In the genomic region with DNA sequence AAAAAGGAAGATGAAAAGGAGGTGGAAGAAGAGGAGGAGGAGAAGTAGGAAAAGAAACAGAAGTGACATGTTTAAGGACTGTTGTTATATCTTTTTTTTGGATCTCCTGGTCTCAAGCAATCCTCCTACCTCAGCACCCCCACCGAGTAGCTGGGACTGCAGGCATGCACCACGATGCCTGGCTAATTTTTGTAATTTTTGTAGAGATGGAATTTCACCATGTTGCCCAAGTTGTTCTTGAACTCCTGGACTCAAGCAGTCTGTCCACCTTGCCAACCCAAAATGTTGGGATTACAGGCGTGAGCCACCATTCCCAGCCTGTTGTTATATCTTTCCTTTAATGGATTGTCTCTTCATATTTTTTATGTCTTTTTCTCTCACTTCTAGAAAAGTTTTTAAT, we compare ENCODE assay signal across 8 cellular contexts.
"Had no signal": no experiment of that assay in that cellular context is flagged by ENCODE, and none has a peak within 500 bp of the region (broad histone marks: within the 10 kb centered on the region; RNA-seq: fewer than 3 reads in every experiment).

No MANE protein-coding gene starts in this region.

- ATAC-seq: GM12878 had no signal

- H3K4me3 ChIP-seq: GM12878 had no signal

- FAIRE-seq: G401.6, GM12878, GM12891, GM12892, GM18507, GM19239 had no signal

- DNase-seq: GDM1, GF-D8 had no signal
